ENCODE assay signal across 32 cellular contexts in the genomic region with DNA sequence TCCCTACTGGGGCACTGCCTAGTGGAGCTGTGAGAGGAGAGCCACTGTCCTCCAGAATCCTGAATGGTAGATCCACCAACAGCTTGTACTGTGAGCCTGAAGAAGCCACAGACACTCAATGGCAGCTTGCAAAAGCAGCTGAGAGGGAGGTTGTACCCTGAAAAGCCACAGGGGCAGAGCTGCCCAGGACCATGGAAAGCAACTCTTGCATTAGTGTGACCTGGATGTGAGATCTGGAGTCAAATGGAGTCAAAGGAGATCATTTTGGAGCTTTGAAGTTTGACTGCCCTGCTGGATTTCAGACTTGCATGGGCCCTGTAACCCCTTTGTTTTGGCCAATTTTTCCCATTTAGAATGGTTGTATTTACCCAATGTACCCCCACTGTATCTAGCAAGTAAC.
"Had no signal": no experiment of that assay in that cellular context is flagged by ENCODE, and none has a peak within 500 bp of the region (broad histone marks: within the 10 kb centered on the region; RNA-seq: fewer than 3 reads in every experiment).

No MANE protein-coding gene starts in this region.

- FAIRE-seq: astrocyte, bronchial epithelial cell had no signal

- H3K36me3 ChIP-seq: adrenal gland, ascending aorta, brain microvascular endothelial cell, breast epithelium, cardiac muscle cell had no signal

- H3K27me3 ChIP-seq: adrenal gland, ascending aorta, body of pancreas, brain microvascular endothelial cell, breast epithelium, cardiac muscle cell had no signal

- H3K27ac ChIP-seq: adrenal gland, ascending aorta, body of pancreas, brain microvascular endothelial cell, breast epithelium, cardiac muscle cell had no signal

- H3K9me3 ChIP-seq: adrenal gland had no signal

- H3K4me1 ChIP-seq: adrenal gland, ascending aorta, body of pancreas, breast epithelium had no signal

- DNase-seq: activated effector memory CD4-positive, alpha-beta T cell treated with anti-CD3 and anti-CD28 coated beads, Interleukin-2, amount 50 U/mL, for 16 hours; activated gamma-delta T cell; activated gamma-delta T cell treated with Interleukin-2 at 50 U/mL for 16 hours; activated naive CD4-positive, alpha-beta T cell; activated naive CD4-positive, alpha-beta T cell treated with anti-CD3 and anti-CD28 coated beads for 36 hours; activated naive CD4-positive, alpha-beta T cell treated with anti-CD3 and anti-CD28 coated beads, Interleukin-2, amount 10 ng/mL, durations not matched to agents 7 days and 5 days; activated naive CD4-positive, alpha-beta T cell treated with anti-CD3 and anti-CD28 coated beads, Interleukin-2, amount 50 U/mL, for 16 hours; activated naive CD4-positive, alpha-beta T cell treated with Interleukin-2 at 50 U/mL for 16 hours; activated naive CD8-positive, alpha-beta T cell treated with anti-CD3 and anti-CD28 coated beads for 36 hours; activated naive CD8-positive, alpha-beta T cell treated with anti-CD3 and anti-CD28 coated beads, Interleukin-2, amount 10 ng/mL, durations not matched to agents 7 days and 5 days; activated naive CD8-positive, alpha-beta T cell treated with anti-CD3 and anti-CD28 coated beads, Interleukin-2, amount 50 U/mL, for 24 hours; activated T-cell treated with anti-CD3 and anti-CD28 coated beads, Interleukin-2, amount 50 U/mL, for 24 hours; activated T-cell treated with anti-CD3 and anti-CD28 coated beads, Interleukin-2, amount 50 U/mL, for 4 hours; activated T-cell treated with anti-CD3 and anti-CD28 coated beads, Interleukin-2, amount 50 U/mL, for 48 hours; activated T-cell treated with anti-CD3 and anti-CD28 coated beads, Interleukin-2, amount 50 U/mL, for 72 hours; adrenal gland; amniotic stem cell; amygdala; anterior cingulate cortex; aorta; body of pancreas; brain microvascular endothelial cell; caudate nucleus; central memory CD4-positive, alpha-beta T cell; cerebellar nuclear complex had no signal

- ATAC-seq: activated naive CD4-positive, alpha-beta T cell treated with anti-CD3 and anti-CD28 coated beads, Interleukin-2, amount 50 U/mL, for 72 hours; activated naive CD8-positive, alpha-beta T cell treated with anti-CD3 and anti-CD28 coated beads, Interleukin-2, amount 50 U/mL, for 24 hours; activated T-cell treated with anti-CD3 and anti-CD28 coated beads, Interleukin-2, amount 50 U/mL, for 4 hours; activated T-cell treated with anti-CD3 and anti-CD28 coated beads, Interleukin-2, amount 50 U/mL, for 72 hours; activated T-helper 17 cell treated with anti-CD3 and anti-CD28 coated beads, Interleukin-2, amount 50 U/mL, for 72 hours; body of pancreas had no signal

- H3K4me3 ChIP-seq: adrenal gland, ascending aorta, body of pancreas, breast epithelium, cardiac muscle cell had no signal
